Comparison of ENCODE assay signal across 12 cellular contexts in the genomic region with DNA sequence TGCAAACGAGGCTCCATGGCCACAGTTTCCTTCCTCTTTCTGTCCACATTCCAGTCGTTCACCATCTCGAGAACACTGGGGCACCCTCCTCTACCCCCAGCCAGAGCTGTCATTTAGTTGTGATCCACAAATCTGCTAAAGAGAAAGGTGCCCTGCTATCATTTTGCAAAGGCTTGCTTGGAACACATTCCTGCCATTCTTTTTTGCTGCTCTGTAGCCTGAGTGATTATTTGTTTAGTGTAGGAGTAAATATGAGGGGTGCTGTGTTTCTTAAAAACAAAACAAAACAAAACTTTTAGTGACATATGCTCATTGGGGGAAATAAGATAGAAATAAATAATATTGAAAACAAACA.
DNase-seq lines count a peak whose midpoint lies in the region; ATAC-seq and TF ChIP-seq lines count a peak whose summit lies in the region.
"Had no signal": no experiment of that assay in that cellular context is flagged by ENCODE, and none has a peak within 500 bp of the region (broad histone marks: within the 10 kb centered on the region; RNA-seq: fewer than 3 reads in every experiment).

No MANE protein-coding gene starts in this region.

- H3K36me3 Mint-ChIP-seq in MCF 10A (ENCODE audit: insufficient read depth, unreplicated experiment): peaks cover 4% of the 10 kb centered on the region
- H3K36me3 Mint-ChIP-seq in type B pancreatic cell: no peaks in the 10 kb centered on the region
- H3K36me3 Mint-ChIP-seq: stimulated activated naive B cell treated with anti-CD40 and anti-IgM and Interleukin-4, amounts not matched to agents 10 μg/mL and 1 μg/mL and 100 μg/mL, for 72 hours had no signal

- peaks cover 19% of the 10 kb centered on the region for H3K4me1 Mint-ChIP-seq in MCF 10A (ENCODE audit: insufficient read depth, unreplicated experiment)
- peaks cover 42% of the 10 kb centered on the region for H3K4me1 Mint-ChIP-seq in type B pancreatic cell (ENCODE audit: unreplicated experiment)

- BruUV-seq in MCF 10A (replicated peaks; lab: Mats Ljungman, UMichigan): no TSS peak

- H3K9me3 Mint-ChIP-seq in MCF 10A (ENCODE audit: unreplicated experiment) (no peaks in the 10 kb centered on the region), type B pancreatic cell (no peaks in the 10 kb centered on the region)
- H3K9me3 Mint-ChIP-seq: stimulated activated naive B cell treated with anti-CD40 and anti-IgM and Interleukin-4, amounts not matched to agents 10 μg/mL and 1 μg/mL and 100 μg/mL, for 72 hours had no signal

- CTCF ChIA-PET in MCF 10A (lab: Yijun Ruan, JAX): interaction anchor here (0.6 kb wide), 1 partner anchor 15 kb away, joined by 3 read pairs; no protein-coding TSS in a partner anchor

- H3K27me3 ChIP-seq in breast epithelium (no peaks in the 10 kb centered on the region), adipocyte (replicated peaks; ENCODE audit: control insufficient read depth, insufficient read depth, low read length) (no peaks in the 10 kb centered on the region), lower lobe of right lung (ENCODE audit: low read depth) (no peaks in the 10 kb centered on the region), WERI-Rb-1 (ENCODE audit: insufficient read depth, low read depth, severe bottlenecking) (no peaks in the 10 kb centered on the region)
- H3K27me3 ChIP-seq: BE2C had no signal

- H3K4me3 ChIP-seq in breast epithelium (no peak overlapping the region), adipocyte (ENCODE audit: low read length) (no peak overlapping the region), lower lobe of right lung (no peak overlapping the region), WERI-Rb-1 (ENCODE audit: low read depth, low read length) (no peak overlapping the region)

- intact Hi-C loops in MCF 10A (cut with micrococcal nuclease): loop anchor here (5.0 to 10.0 kb wide), 2 partner anchors 38 to 194 kb away; no protein-coding TSS in a partner anchor
- intact Hi-C loops in breast epithelium (cut with DNase I; ENCODE audit: low total_unique reads): no loop called here
- intact Hi-C loops in lower lobe of right lung (cut with DNase I): no loop called here

- no peak overlapping the region for H3K27ac ChIP-seq in breast epithelium
- H3K27ac ChIP-seq in lower lobe of right lung: peak overlapping the region; percentile 62
- H3K27ac ChIP-seq in WERI-Rb-1: no peak overlapping the region

- ATAC-seq in lower lobe of right lung: peak in 1 of 2 donors; percentile 16

- H3K36me3 ChIP-seq in breast epithelium (no peaks in the 10 kb centered on the region), adipocyte (ENCODE audit: control insufficient read depth, insufficient read depth, low read length, severe bottlenecking) (no peaks in the 10 kb centered on the region), lower lobe of right lung (no peaks in the 10 kb centered on the region), WERI-Rb-1 (no peaks in the 10 kb centered on the region)
- H3K36me3 ChIP-seq: BE2C had no signal

- H3K27ac Mint-ChIP-seq in MCF 10A (ENCODE audit: low read depth, unreplicated experiment): peak overlapping the region; percentile 84
- H3K27ac Mint-ChIP-seq in type B pancreatic cell: peak overlapping the region; percentile 26
- H3K27ac Mint-ChIP-seq: stimulated activated naive B cell treated with anti-CD40 and anti-IgM and Interleukin-4, amounts not matched to agents 10 μg/mL and 1 μg/mL and 100 μg/mL, for 72 hours had no signal

- POLR2A ChIA-PET in MCF 10A (lab: Yijun Ruan, JAX): interaction anchor here (0.8 to 2.6 kb wide), 7 partner anchors 9 to 165 kb away, joined by 3 to 15 read pairs (median 4); no protein-coding TSS in a partner anchor

- DNase-seq in MCF 10A (ENCODE audit: unreplicated experiment): no peak
- DNase-seq in breast epithelium (ENCODE audit: low spot score in 2 of 2): no peak
- peak; percentile 42 for DNase-seq in adipocyte (ENCODE audit: low read depth)
- DNase-seq in lower lobe of right lung: no peak
- no peak for DNase-seq in type B pancreatic cell (ENCODE audit: extremely low spot score, unreplicated experiment)
- no peak for DNase-seq in A172 (ENCODE audit: low spot score)
- no peak for DNase-seq in WERI-Rb-1
- no peak for DNase-seq in NCI-H187 treated with DMSO at 0.1 percent for 48 hours (lab: John Stamatoyannopoulos, UW)
- DNase-seq: BE2C; kidney glomerular epithelial cell; NCI-H446 treated with DMSO at 0.1 percent for 48 hours; stimulated activated naive B cell treated with anti-CD40 and anti-IgM and Interleukin-4, amounts not matched to agents 10 μg/mL and 1 μg/mL and 100 μg/mL, for 72 hours had no signal

- H3K4me1 ChIP-seq in breast epithelium (peaks cover 0 to 3% of the 10 kb centered on the region in 2 donors), adipocyte (ENCODE audit: control insufficient read depth, insufficient read depth, low read length) (peaks cover 54% of the 10 kb centered on the region), lower lobe of right lung (peaks cover 42% of the 10 kb centered on the region)

- peak overlapping the region; percentile 8 for H3K9ac ChIP-seq in adipocyte (ENCODE audit: low read length)

- H3K27me3 Mint-ChIP-seq in MCF 10A (ENCODE audit: insufficient read depth, unreplicated experiment) (no peaks in the 10 kb centered on the region), type B pancreatic cell (no peaks in the 10 kb centered on the region)

- H3K9me3 ChIP-seq in breast epithelium (no peaks in the 10 kb centered on the region), adipocyte (ENCODE audit: control insufficient read depth, low read length) (no peaks in the 10 kb centered on the region), lower lobe of right lung (no peaks in the 10 kb centered on the region), WERI-Rb-1 (ENCODE audit: severe bottlenecking) (no peaks in the 10 kb centered on the region)
- H3K9me3 ChIP-seq: BE2C had no signal

- TF ChIP-seq POLR2A in breast epithelium (IDR thresholded peaks at IDR 0.05): no peak

- TF ChIP-seq CTCF in MCF 10A (IDR thresholded peaks at IDR 0.05; ENCODE audit: unreplicated experiment) (no peak), breast epithelium (IDR thresholded peaks at IDR 0.05) (no peak), lower lobe of right lung (IDR thresholded peaks at IDR 0.05) (no peak), type B pancreatic cell (conservative IDR thresholded peaks at IDR 0.05) (no peak), WERI-Rb-1 (IDR thresholded peaks at IDR 0.05; ENCODE audit: low read depth, low read length) (no peak)

- H3K4me3 Mint-ChIP-seq in MCF 10A (ENCODE audit: unreplicated experiment): peak overlapping the region; percentile 3
- H3K4me3 Mint-ChIP-seq in type B pancreatic cell: no peak overlapping the region
- H3K4me3 Mint-ChIP-seq: stimulated activated naive B cell treated with anti-CD40 and anti-IgM and Interleukin-4, amounts not matched to agents 10 μg/mL and 1 μg/mL and 100 μg/mL, for 72 hours had no signal
